Comparison of ENCODE assay signal across 2 cellular contexts in the genomic region with DNA sequence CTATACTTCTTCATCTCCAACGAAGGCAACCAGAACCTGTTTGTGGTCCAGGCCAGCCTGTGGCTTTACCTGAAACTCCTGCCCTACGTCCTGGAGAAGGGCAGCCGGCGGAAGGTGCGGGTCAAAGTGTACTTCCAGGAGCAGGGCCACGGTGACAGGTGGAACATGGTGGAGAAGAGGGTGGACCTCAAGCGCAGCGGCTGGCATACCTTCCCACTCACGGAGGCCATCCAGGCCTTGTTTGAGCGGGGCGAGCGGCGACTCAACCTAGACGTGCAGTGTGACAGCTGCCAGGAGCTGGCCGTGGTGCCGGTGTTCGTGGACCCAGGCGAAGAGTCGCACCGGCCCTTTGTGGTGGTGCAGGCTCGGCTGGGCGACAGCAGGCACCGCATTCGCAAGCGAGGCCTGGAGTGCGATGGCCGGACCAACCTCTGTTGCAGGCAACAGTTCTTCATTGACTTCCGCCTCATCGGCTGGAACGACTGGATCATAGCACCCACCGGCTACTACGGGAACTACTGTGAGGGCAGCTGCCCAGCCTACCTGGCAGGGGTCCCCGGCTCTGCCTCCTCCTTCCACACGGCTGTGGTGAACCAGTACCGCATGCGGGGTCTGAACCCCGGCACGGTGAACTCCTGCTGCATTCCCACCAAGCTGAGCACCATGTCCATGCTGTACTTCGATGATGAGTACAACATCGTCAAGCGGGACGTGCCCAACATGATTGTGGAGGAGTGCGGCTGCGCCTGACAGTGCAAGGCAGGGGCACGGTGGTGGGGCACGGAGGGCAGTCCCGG.
A peak's percentile ranks its signal among the peaks of the same experiment; 100 is the strongest.
TF ChIP-seq lines count a peak whose summit lies in the region.

No MANE protein-coding gene starts in this region.

TF ChIP-seq in SK-N-SH, 30 proteins besides CTCF, POLR2A, EP300 and RAD21 (continued from another document):
- no peak for TF ChIP-seq USF1 (IDR thresholded peaks at IDR 0.05; ENCODE audit: borderline replicate concordance, low read depth)
- peak; percentile 73; the same call in 1 of the 2 replicates for TF ChIP-seq REST (IDR thresholded peaks at IDR 0.05; ENCODE audit: low read depth, low read length)
- TF ChIP-seq SIN3A (IDR thresholded peaks at IDR 0.05; ENCODE audit: borderline replicate concordance, low read depth, low read length), result no peak

TF ChIP-seq in SK-N-SH treated with all-trans-retinoic acid at 6 μM for 48 hours, 23 proteins besides CTCF, POLR2A, EP300 and RAD21 (continued from another document):
- TF ChIP-seq ZFP3 (CRISPR knock-in tag; IDR thresholded peaks at IDR 0.05), result no peak
- TF ChIP-seq ZFP30 (CRISPR knock-in tag; IDR thresholded peaks at IDR 0.05), result no peak
- no peak for TF ChIP-seq PPARA (CRISPR knock-in tag; IDR thresholded peaks at IDR 0.05; ENCODE audit: borderline replicate concordance)
- TF ChIP-seq, protein P1, sequence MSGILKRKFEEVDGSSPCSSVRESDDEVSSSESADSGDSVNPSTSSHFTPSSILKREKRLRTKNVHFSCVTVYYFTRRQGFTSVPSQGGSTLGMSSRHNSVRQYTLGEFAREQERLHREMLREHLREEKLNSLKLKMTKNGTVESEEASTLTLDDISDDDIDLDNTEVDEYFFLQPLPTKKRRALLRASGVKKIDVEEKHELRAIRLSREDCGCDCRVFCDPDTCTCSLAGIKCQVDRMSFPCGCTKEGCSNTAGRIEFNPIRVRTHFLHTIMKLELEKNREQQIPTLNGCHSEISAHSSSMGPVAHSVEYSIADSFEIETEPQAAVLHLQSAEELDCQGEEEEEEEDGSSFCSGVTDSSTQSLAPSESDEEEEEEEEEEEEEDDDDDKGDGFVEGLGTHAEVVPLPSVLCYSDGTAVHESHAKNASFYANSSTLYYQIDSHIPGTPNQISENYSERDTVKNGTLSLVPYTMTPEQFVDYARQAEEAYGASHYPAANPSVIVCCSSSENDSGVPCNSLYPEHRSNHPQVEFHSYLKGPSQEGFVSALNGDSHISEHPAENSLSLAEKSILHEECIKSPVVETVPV (CRISPR knock-in tag; IDR thresholded peaks at IDR 0.05), result no peak
- no peak for TF ChIP-seq ZNF565 (CRISPR knock-in tag; conservative IDR thresholded peaks at IDR 0.05; ENCODE audit: low read depth)
